9 cellular contexts compared by ENCODE assay signal in genomic region chr3:46998121-46998851, GRCh38. TPM values are rescaled to one million over a fixed set of nuclear protein-coding genes. Genes with fewer than 3 reads are reported as not detected.
DNase-seq lines count a peak whose midpoint lies in the region; ATAC-seq and TF ChIP-seq lines count a peak whose summit lies in the region.
"Had no signal": no experiment of that assay in that cellular context is flagged by ENCODE, and none has a peak within 500 bp of the region (broad histone marks: within the 10 kb centered on the region; RNA-seq: fewer than 3 reads in every experiment).

No MANE protein-coding gene starts in this region.

- TF ChIP-seq CTCF in KMS-11 (conservative IDR thresholded peaks at IDR 0.05; ENCODE audit: low read depth, low read length) (peak; percentile 48), choroid plexus epithelial cell (conservative IDR thresholded peaks at IDR 0.05; ENCODE audit: low read depth, low read length) (peak; percentile 85)

- H3K27ac Mint-ChIP-seq in activated CD4-positive, alpha-beta T cell treated with anti-CD3 and anti-CD28 coated beads for 36 hours = no peak overlapping the region
- H3K27ac Mint-ChIP-seq in memory B cell = no peak overlapping the region

- H3K27me3 ChIP-seq in KMS-11 (ENCODE audit: insufficient read depth, low read depth) = no peaks in the 10 kb centered on the region

- CTCF ChIA-PET in activated CD4-positive, alpha-beta T cell treated with anti-CD3 and anti-CD28 coated beads for 36 hours (lab: Charles Lee) = interaction anchor here (0.5 to 1.7 kb wide), 12 partner anchors 13 to 892 kb away, joined by 3 to 7 read pairs (median 3); no protein-coding TSS in a partner anchor

- no peaks in the 10 kb centered on the region for H3K9me3 Mint-ChIP-seq in activated CD4-positive, alpha-beta T cell treated with anti-CD3 and anti-CD28 coated beads for 36 hours (ENCODE audit: low read depth)
- no peaks in the 10 kb centered on the region for H3K9me3 Mint-ChIP-seq in memory B cell
- H3K9me3 Mint-ChIP-seq: IgD-negative memory B cell had no signal

- H3K36me3 ChIP-seq in KMS-11 (ENCODE audit: insufficient read depth) = no peaks in the 10 kb centered on the region

- H3K9ac ChIP-seq in KMS-11 = no peak overlapping the region

- no peaks in the 10 kb centered on the region for H3K79me2 ChIP-seq in KMS-11 (ENCODE audit: insufficient read depth, low read depth)

- intact Hi-C loops in activated CD4-positive, alpha-beta T cell treated with anti-CD3 and anti-CD28 coated beads for 36 hours (cut with DNase I, micrococcal nuclease) = loop anchor here (1.0 to 2.0 kb wide), 3 partner anchors 73 to 132 kb away; no protein-coding TSS in a partner anchor

- H3K4me2 ChIP-seq in KMS-11 = no peak overlapping the region

- POLR2A ChIA-PET in activated CD4-positive, alpha-beta T cell treated with anti-CD3 and anti-CD28 coated beads for 36 hours (lab: Charles Lee) = interaction anchor here (0.9 kb wide), 1 partner anchor 75 kb away, joined by 3 read pairs; no protein-coding TSS in a partner anchor

- H4K20me1 ChIP-seq in KMS-11 (ENCODE audit: insufficient read depth) = no peaks in the 10 kb centered on the region

- peaks cover 17% of the 10 kb centered on the region for H3K36me3 Mint-ChIP-seq in activated CD4-positive, alpha-beta T cell treated with anti-CD3 and anti-CD28 coated beads for 36 hours (ENCODE audit: low read depth)
- H3K36me3 Mint-ChIP-seq in memory B cell = peaks cover 3% of the 10 kb centered on the region

- H3K4me1 Mint-ChIP-seq in activated CD4-positive, alpha-beta T cell treated with anti-CD3 and anti-CD28 coated beads for 36 hours = peaks cover 9% of the 10 kb centered on the region
- H3K4me1 Mint-ChIP-seq in memory B cell = peaks cover 14% of the 10 kb centered on the region

- peak; percentile 84 for ATAC-seq in activated CD4-positive, alpha-beta T cell treated with anti-CD3 and anti-CD28 coated beads for 36 hours
- ATAC-seq in memory B cell (ENCODE audit: low read depth) = peak; percentile 95
- no peak for ATAC-seq in HG02885 (IDR thresholded peaks at IDR 0.05; ENCODE audit: poor library complexity, unreplicated experiment)
- no peak for ATAC-seq in GM19463 (IDR thresholded peaks at IDR 0.05; ENCODE audit: unreplicated experiment)

- no peak overlapping the region for H3K27ac ChIP-seq in KMS-11

- H3K4me3 ChIP-seq in KMS-11 (IDR thresholded peaks at IDR 0.05; ENCODE audit: insufficient read depth, low read depth, low read length) (no peak overlapping the region), choroid plexus epithelial cell (ENCODE audit: low read depth, low read length) (no peak overlapping the region)

- H2AFZ ChIP-seq in KMS-11 (ENCODE audit: low read depth) = no peak overlapping the region

- DNase-seq in COLO668 (lab: John Stamatoyannopoulos, UW; ENCODE audit: unreplicated experiment) (peak; percentile 63), choroid plexus epithelial cell (ENCODE audit: low read depth) (peak; percentile 65), memory B cell (ENCODE audit: low spot score in 2 of 2) (peak; percentile 76 to 78)
- peak; percentile 88 for DNase-seq in activated CD4-positive, alpha-beta T cell treated with anti-CD3 and anti-CD28 coated beads for 36 hours
- DNase-seq in stimulated activated CD8-positive, alpha-beta memory T cell treated with anti-CD3 and anti-CD28 coated beads, Interleukin-7, amount 100 ng/mL, for 1 hour (ENCODE audit: low read depth in 2 of 2) = peak; percentile 45 to 59

- no peaks in the 10 kb centered on the region for H3K27me3 Mint-ChIP-seq in activated CD4-positive, alpha-beta T cell treated with anti-CD3 and anti-CD28 coated beads for 36 hours
- no peaks in the 10 kb centered on the region for H3K27me3 Mint-ChIP-seq in memory B cell
- H3K27me3 Mint-ChIP-seq: IgD-negative memory B cell had no signal

- H3K4me3 Mint-ChIP-seq in activated CD4-positive, alpha-beta T cell treated with anti-CD3 and anti-CD28 coated beads for 36 hours = no peak overlapping the region
- no peak overlapping the region for H3K4me3 Mint-ChIP-seq in memory B cell

- H3K4me1 ChIP-seq in KMS-11 (ENCODE audit: low read depth, poor library complexity, severe bottlenecking) = no peaks in the 10 kb centered on the region

RNA-seq across cellular contexts. Expression of gene NBEAL2, which starts 18.8 kb away (rescaled TPM):
- total RNA-seq in activated CD4-positive, alpha-beta T cell treated with anti-CD3 and anti-CD28 coated beads for 36 hours = 10 to 100 TPM; 83.4 to 84.9 TPM

RNA-seq across cellular contexts. Expression of gene CCDC12, which starts 21.7 kb away (rescaled TPM):
- total RNA-seq in activated CD4-positive, alpha-beta T cell treated with anti-CD3 and anti-CD28 coated beads for 36 hours = 10 to 100 TPM; 45.4 to 47.8 TPM

Comparison
In these comparisons a context has a peak if more than half of its experiments do, and no peak if none do; other contexts are left out.
1. ATAC-seq: peak in activated CD4-positive, alpha-beta T cell treated with anti-CD3 and anti-CD28 coated beads for 36 hours (single experiment) and memory B cell (single experiment); none in HG02885 (single experiment) and GM19463 (single experiment).
2. Peak in every context shown above with its lines, with median percentiles within 50 percentile points of each other: DNase-seq.